Comparison of ENCODE assay signal across 17 cellular contexts in genomic region chr7:151853896-151854807, GRCh38. TPM values are rescaled to one million over a fixed set of nuclear protein-coding genes. Genes with fewer than 3 reads are reported as not detected.
DNase-seq lines count a peak whose midpoint lies in the region; ATAC-seq and TF ChIP-seq lines count a peak whose summit lies in the region.
"Had no signal": no experiment of that assay in that cellular context is flagged by ENCODE, and none has a peak within 500 bp of the region (broad histone marks: within the 10 kb centered on the region; RNA-seq: fewer than 3 reads in every experiment).

No MANE protein-coding gene starts in this region.

- H3K4me1 Mint-ChIP-seq in IgD-negative memory B cell (peaks cover 23 to 35% (median 24%) of the 10 kb centered on the region in 3 donors), neural progenitor cell (peaks cover 10% of the 10 kb centered on the region)
- peaks cover 9% of the 10 kb centered on the region for H3K4me1 Mint-ChIP-seq in T-helper 2 cell treated with Interferon-gamma antibody and Interleukin-4, amounts not matched to agents 5 μg/mL and 100 μg/mL, for 36 hours (ENCODE audit: low read depth)

- H3K4me3 Mint-ChIP-seq in IgD-negative memory B cell: peak overlapping the region in 1 of 4 donors; percentile 69
- H3K4me3 Mint-ChIP-seq in neural progenitor cell: peak overlapping the region; percentile 13
- no peak overlapping the region for H3K4me3 Mint-ChIP-seq in T-helper 2 cell treated with Interferon-gamma antibody and Interleukin-4, amounts not matched to agents 5 μg/mL and 100 μg/mL, for 36 hours
- H3K4me3 Mint-ChIP-seq: endodermal cell; memory B cell; stimulated activated effector memory CD8-positive, alpha-beta T cell treated with anti-CD3 and anti-CD28 coated beads, Interleukin-12 subunit alpha, Interleukin-12 subunit beta, amount 100 ng/mL, for 72 hours had no signal

- H3K79me2 ChIP-seq in neural progenitor cell (ENCODE audit: low read depth): no peaks in the 10 kb centered on the region
- H3K79me2 ChIP-seq in smooth muscle cell (ENCODE audit: low read depth): no peaks in the 10 kb centered on the region

- H3F3A ChIP-seq in neural progenitor cell (ENCODE audit: low read depth): no peaks in the 10 kb centered on the region
- no peaks in the 10 kb centered on the region for H3F3A ChIP-seq in smooth muscle cell (ENCODE audit: low read depth)

- H3K36me3 Mint-ChIP-seq in IgD-negative memory B cell: no peaks in the 10 kb centered on the region
- no peaks in the 10 kb centered on the region for H3K36me3 Mint-ChIP-seq in neural progenitor cell
- H3K36me3 Mint-ChIP-seq in T-helper 2 cell treated with Interferon-gamma antibody and Interleukin-4, amounts not matched to agents 5 μg/mL and 100 μg/mL, for 36 hours (ENCODE audit: low read depth): no peaks in the 10 kb centered on the region
- H3K36me3 Mint-ChIP-seq: stimulated activated effector memory CD8-positive, alpha-beta T cell treated with anti-CD3 and anti-CD28 coated beads, Interleukin-12 subunit alpha, Interleukin-12 subunit beta, amount 100 ng/mL, for 72 hours had no signal

- no peaks in the 10 kb centered on the region for H3K9me3 ChIP-seq in right atrium auricular region
- no peaks in the 10 kb centered on the region for H3K9me3 ChIP-seq in neural progenitor cell (ENCODE audit: low read depth)
- H3K9me3 ChIP-seq in smooth muscle cell (replicated peaks; ENCODE audit: low read depth): no peaks in the 10 kb centered on the region
- H3K9me3 ChIP-seq: SJCRH30 had no signal

- H3K27ac Mint-ChIP-seq in IgD-negative memory B cell (peak overlapping the region; percentile 4 to 87 (median 84)), neural progenitor cell (no peak overlapping the region)
- no peak overlapping the region for H3K27ac Mint-ChIP-seq in T-helper 2 cell treated with Interferon-gamma antibody and Interleukin-4, amounts not matched to agents 5 μg/mL and 100 μg/mL, for 36 hours
- H3K27ac Mint-ChIP-seq: endodermal cell; stimulated activated effector memory CD8-positive, alpha-beta T cell treated with anti-CD3 and anti-CD28 coated beads, Interleukin-12 subunit alpha, Interleukin-12 subunit beta, amount 100 ng/mL, for 72 hours had no signal

- H3K4me2 ChIP-seq in neural progenitor cell (no peak overlapping the region), smooth muscle cell (no peak overlapping the region)

- DNase-seq in AG10803 (ENCODE audit: low read depth) (peak; percentile 9), right atrium auricular region (ENCODE audit: low spot score) (peak; percentile 72), neural progenitor cell (ENCODE audit: low spot score) (peak; percentile 47), smooth muscle cell (lab: John Stamatoyannopoulos, UW; ENCODE audit: unreplicated experiment) (no peak)
- DNase-seq in stimulated activated naive CD4-positive, alpha-beta T cell treated with Interleukin-2 at 50 U/mL for 16 hours (lab: John Stamatoyannopoulos, UW): no peak
- no peak for DNase-seq in T-helper 2 cell treated with Interferon-gamma antibody and Interleukin-4, amounts not matched to agents 5 μg/mL and 100 μg/mL, for 36 hours (ENCODE audit: low spot score)
- DNase-seq: activated CD4-positive, alpha-beta T cell treated with anti-CD3 and anti-CD28 coated beads for 48 hours; activated T-cell treated with anti-CD3 and anti-CD28 coated beads, Interleukin-2, amount 50 U/mL, for 1 hour; endodermal cell; Kasumi-1; NCI-H1436 treated with DMSO at 0.1 percent for 48 hours; NCI-H446 had no signal

- H4K20me1 ChIP-seq in neural progenitor cell (ENCODE audit: low read depth) (no peaks in the 10 kb centered on the region), smooth muscle cell (ENCODE audit: low read depth) (no peaks in the 10 kb centered on the region)

- TF ChIP-seq CTCF in AG10803 (conservative IDR thresholded peaks at IDR 0.05; ENCODE audit: low read length) (no peak), right atrium auricular region (IDR thresholded peaks at IDR 0.05) (no peak), neural progenitor cell (IDR thresholded peaks at IDR 0.05) (no peak), smooth muscle cell (IDR thresholded peaks at IDR 0.05; ENCODE audit: borderline replicate concordance, insufficient read depth, poor library complexity, severe bottlenecking) (no peak)

- H3K27ac ChIP-seq in right atrium auricular region: no peak overlapping the region
- no peak overlapping the region for H3K27ac ChIP-seq in neural progenitor cell
- H3K27ac ChIP-seq in smooth muscle cell (ENCODE audit: low read depth): no peak overlapping the region
- H3K27ac ChIP-seq: SJCRH30 had no signal

- peaks cover 0 to 21% of the 10 kb centered on the region in 2 donors for H3K4me1 ChIP-seq in right atrium auricular region
- H3K4me1 ChIP-seq in neural progenitor cell: no peaks in the 10 kb centered on the region
- no peaks in the 10 kb centered on the region for H3K4me1 ChIP-seq in smooth muscle cell (ENCODE audit: low read depth)
- H3K4me1 ChIP-seq: SJCRH30 had no signal

- H3K4me3 ChIP-seq in AG10803 (ENCODE audit: low read length): no peak overlapping the region
- H3K4me3 ChIP-seq in right atrium auricular region: no peak overlapping the region
- no peak overlapping the region for H3K4me3 ChIP-seq in neural progenitor cell
- H3K4me3 ChIP-seq in smooth muscle cell: no peak overlapping the region
- H3K4me3 ChIP-seq: SJCRH30 had no signal

- H3K36me3 ChIP-seq in right atrium auricular region (no peaks in the 10 kb centered on the region), neural progenitor cell (no peaks in the 10 kb centered on the region), smooth muscle cell (ENCODE audit: low read depth) (no peaks in the 10 kb centered on the region)
- H3K36me3 ChIP-seq: SJCRH30 had no signal

- H3K27me3 Mint-ChIP-seq in IgD-negative memory B cell (no peaks in the 10 kb centered on the region), neural progenitor cell (ENCODE audit: insufficient read depth, low read depth) (peaks cover 8% of the 10 kb centered on the region)
- peaks cover 2% of the 10 kb centered on the region for H3K27me3 Mint-ChIP-seq in T-helper 2 cell treated with Interferon-gamma antibody and Interleukin-4, amounts not matched to agents 5 μg/mL and 100 μg/mL, for 36 hours (ENCODE audit: low read depth)
- H3K27me3 Mint-ChIP-seq: memory B cell had no signal

- WGBS in smooth muscle cell (ENCODE audit: low lambda C conversion rate): 82% methylated on average over 23 of the region's 23 CpGs

- no peak overlapping the region for H3K9ac ChIP-seq in neural progenitor cell
- H3K9ac ChIP-seq in smooth muscle cell (ENCODE audit: low read depth): no peak overlapping the region

- H3K27me3 ChIP-seq in right atrium auricular region: no peaks in the 10 kb centered on the region
- no peaks in the 10 kb centered on the region for H3K27me3 ChIP-seq in neural progenitor cell
- no peaks in the 10 kb centered on the region for H3K27me3 ChIP-seq in smooth muscle cell (ENCODE audit: low read depth)
- H3K27me3 ChIP-seq: SJCRH30 had no signal

- H2AFZ ChIP-seq in neural progenitor cell (replicated peaks) (no peak overlapping the region), smooth muscle cell (ENCODE audit: low read depth) (no peak overlapping the region)

- no peaks in the 10 kb centered on the region for H3K9me3 Mint-ChIP-seq in IgD-negative memory B cell
- no peaks in the 10 kb centered on the region for H3K9me3 Mint-ChIP-seq in neural progenitor cell
- H3K9me3 Mint-ChIP-seq in T-helper 2 cell treated with Interferon-gamma antibody and Interleukin-4, amounts not matched to agents 5 μg/mL and 100 μg/mL, for 36 hours: no peaks in the 10 kb centered on the region
- H3K9me3 Mint-ChIP-seq: endodermal cell; memory B cell; stimulated activated effector memory CD8-positive, alpha-beta T cell treated with anti-CD3 and anti-CD28 coated beads, Interleukin-12 subunit alpha, Interleukin-12 subunit beta, amount 100 ng/mL, for 72 hours had no signal

- ATAC-seq in GM21381 (IDR thresholded peaks at IDR 0.05; ENCODE audit: unreplicated experiment): no peak
- ATAC-seq: stimulated activated effector memory CD8-positive, alpha-beta T cell treated with anti-CD3 and anti-CD28 coated beads, Interleukin-12 subunit alpha, Interleukin-12 subunit beta, amount 100 ng/mL, for 72 hours had no signal

RNA-seq across cellular contexts. Expression of gene PRKAG2, which starts 22.8 kb away (rescaled TPM):
- 21.3 TPM for polyA plus RNA-seq in IgD-negative memory B cell
- 100 to 1,000 TPM; 133 to 177 TPM for total RNA-seq in right atrium auricular region
- 11.1 and 11.4 TPM in 2 replicates for total RNA-seq in neural progenitor cell (ENCODE audit: low replicate concordance)
- total RNA-seq in smooth muscle cell: 3.5 and 3.6 TPM in 2 replicates
- 3.9 and 9.1 TPM in 2 replicates for polyA plus RNA-seq in smooth muscle cell

Comparison
In these comparisons a context has a peak if more than half of its experiments do, and no peak if none do; other contexts are left out.
1. DNase-seq: peak in AG10803 (single experiment), right atrium auricular region (single experiment) and neural progenitor cell (single experiment); none in smooth muscle cell (single experiment), stimulated activated naive CD4-positive, alpha-beta T cell treated with Interleukin-2 at 50 U/mL for 16 hours (single experiment) and T-helper 2 cell treated with Interferon-gamma antibody and Interleukin-4, amounts not matched to agents 5 μg/mL and 100 μg/mL, for 36 hours (single experiment).
2. H3K27ac Mint-ChIP-seq: peak in IgD-negative memory B cell (3 of 3); none in neural progenitor cell (single experiment) and T-helper 2 cell treated with Interferon-gamma antibody and Interleukin-4, amounts not matched to agents 5 μg/mL and 100 μg/mL, for 36 hours (single experiment).
3. RNA of gene PRKAG2, which starts 22.8 kb away (total RNA-seq): 133 to 177 TPM in right atrium auricular region; 11.1 to 11.4 TPM in neural progenitor cell and 3.5 to 3.6 TPM in smooth muscle cell; every median in the first group is over 10 times any median in the second.